ENCODE assay signal across 8 cellular contexts in genomic region chr2:27303093-27304025, GRCh38. TPM values are rescaled to one million over a fixed set of nuclear protein-coding genes. Genes with fewer than 3 reads are reported as not detected.
A peak's percentile ranks its signal among the peaks of the same experiment; 100 is the strongest.
DNase-seq lines count a peak whose midpoint lies in the region; ATAC-seq and TF ChIP-seq lines count a peak whose summit lies in the region.

No MANE protein-coding gene starts in this region.

- H3K4me3 ChIP-seq in ascending aorta = peak overlapping the region; percentile 37 to 48
- H3K4me3 ChIP-seq in right cardiac atrium (ENCODE audit: low read length) = no peak overlapping the region
- H3K4me3 ChIP-seq in sigmoid colon = peak overlapping the region; percentile 6 to 27 (median 24)

- H3K4me1 ChIP-seq in ascending aorta (peaks cover 0 to 19% of the 10 kb centered on the region in 2 donors), right cardiac atrium (ENCODE audit: control insufficient read depth, insufficient read depth, low read length) (no peaks in the 10 kb centered on the region), sigmoid colon (peaks cover 0 to 28% (median 22%) of the 10 kb centered on the region in 4 donors)

- TF ChIP-seq EP300 in sigmoid colon (IDR thresholded peaks at IDR 0.05) = no peak

- no peak overlapping the region for H3K27ac ChIP-seq in ascending aorta
- peak overlapping the region; percentile 30 for H3K27ac ChIP-seq in right cardiac atrium (ENCODE audit: low read length)
- no peak overlapping the region for H3K27ac ChIP-seq in sigmoid colon

- intact Hi-C loops in ascending aorta (cut with DNase I) (no loop called here), right cardiac atrium (cut with DNase I) (no loop called here), sigmoid colon (cut with DNase I) (no loop called here)

- H3K27me3 ChIP-seq in ascending aorta = peaks cover 12% of the 10 kb centered on the region
- no peaks in the 10 kb centered on the region for H3K27me3 ChIP-seq in right cardiac atrium (ENCODE audit: control insufficient read depth, insufficient read depth)
- peaks cover 26 to 42% (median 39%) of the 10 kb centered on the region in 3 donors for H3K27me3 ChIP-seq in sigmoid colon

- peak; percentile 72 to 79 (median 75) for TF ChIP-seq CTCF in ascending aorta (IDR thresholded peaks at IDR 0.05)
- TF ChIP-seq CTCF in sigmoid colon (IDR thresholded peaks at IDR 0.05) = peak; percentile 39 to 83 (median 70)

- H3K9me3 ChIP-seq in ascending aorta (no peaks in the 10 kb centered on the region), right cardiac atrium (ENCODE audit: control insufficient read depth, low read length) (no peaks in the 10 kb centered on the region), sigmoid colon (no peaks in the 10 kb centered on the region)

- peak; percentile 18 for DNase-seq in activated gamma-delta T cell treated with Interleukin-2 at 50 U/mL for 16 hours
- DNase-seq in activated gamma-delta T cell (lab: John Stamatoyannopoulos, UW) = no peak
- peak; percentile 57 for DNase-seq in NCI-H1092 (lab: John Stamatoyannopoulos, UW)
- peak; percentile 83 for DNase-seq in SIG-M5 treated with dmso at 0.1 percent for 504 hours (lab: John Stamatoyannopoulos, UW; ENCODE audit: unreplicated experiment)
- DNase-seq in ascending aorta (ENCODE audit: low spot score in 2 of 2) = no peak
- DNase-seq in right cardiac atrium = peak in 2 of 3 donors; percentile 39 to 65
- no peak for DNase-seq in sigmoid colon

- WGBS in right cardiac atrium = 20% methylated on average over 25 of the region's 25 CpGs
- 12 to 30% methylated on average over 25 of the region's 25 CpGs for WGBS in sigmoid colon, 2 donors

- H3K36me3 ChIP-seq in ascending aorta = no peaks in the 10 kb centered on the region
- H3K36me3 ChIP-seq in sigmoid colon = no peaks in the 10 kb centered on the region

- ATAC-seq in right cardiac atrium = peak; percentile 49 to 66
- no peak for ATAC-seq in GM21515 (IDR thresholded peaks at IDR 0.05; ENCODE audit: unreplicated experiment)

- no peak for TF ChIP-seq POLR2A in sigmoid colon (IDR thresholded peaks at IDR 0.05)

RNA-seq across cellular contexts. Expression of gene UCN, which starts 4.9 kb away (rescaled TPM):
- total RNA-seq in ascending aorta = not detected
- 1 to 10 TPM in 3 of 4 donors, under 1 TPM in 1; 0.96 to 3.3 (median 1.5) TPM for total RNA-seq in right cardiac atrium
- 0.72 TPM for polyA plus RNA-seq in right cardiac atrium
- total RNA-seq in sigmoid colon = 1 to 10 TPM in 3 of 4 donors, under 1 TPM in 1; 0.71 to 6.5 (median 2.8) TPM
- polyA plus RNA-seq in sigmoid colon = under 1 TPM in 1 of 3 donors, not detected in 2; 0.89 TPM

RNA-seq across cellular contexts. Expression of gene MPV17, which starts 19.5 kb away (rescaled TPM):
- total RNA-seq in ascending aorta (239 TPM), right cardiac atrium (10 to 100 TPM; 40.3 to 77.1 (median 56.4) TPM), sigmoid colon (10 to 100 TPM; 48.1 to 68.6 (median 61.1) TPM)
- polyA plus RNA-seq in right cardiac atrium (98.2 TPM), sigmoid colon (10 to 100 TPM; 22.2 to 61.8 (median 28.7) TPM)

RNA-seq across cellular contexts. Expression of gene TRIM54, which starts 21.1 kb away (rescaled TPM):
- total RNA-seq in ascending aorta (not detected), right cardiac atrium (100 to 1,000 TPM; 101 to 188 (median 149) TPM), sigmoid colon (under 1 TPM in 1 of 4 donors, not detected in 3; 0.41 TPM)
- polyA plus RNA-seq in right cardiac atrium (144 TPM), sigmoid colon (under 1 TPM in 2 of 3 donors, not detected in 1; 0.16 to 0.46 TPM)

RNA-seq across cellular contexts. Expression of gene DNAJC5G, which starts 28.1 kb away (rescaled TPM):
- total RNA-seq in ascending aorta = not detected
- 1 to 10 TPM; 1.3 to 3.0 (median 1.8) TPM for total RNA-seq in right cardiac atrium
- polyA plus RNA-seq in right cardiac atrium = 2.2 TPM
- 1 to 10 TPM in 1 of 4 donors, under 1 TPM in 1, not detected in 2; 0.71 to 1.7 TPM for total RNA-seq in sigmoid colon
- not detected for polyA plus RNA-seq in sigmoid colon

RNA-seq across cellular contexts. Expression of gene SLC30A3, which starts 40.5 kb away (rescaled TPM):
- total RNA-seq in ascending aorta = 7.6 TPM
- total RNA-seq in right cardiac atrium = 10 to 100 TPM in 1 of 4 donors, 1 to 10 TPM in 3; 9.4 to 17.3 (median 9.6) TPM
- 7.3 TPM for polyA plus RNA-seq in right cardiac atrium
- 1 to 10 TPM in 1 of 4 donors, under 1 TPM in 2, not detected in 1; 0.28 to 1.1 (median 0.68) TPM for total RNA-seq in sigmoid colon
- under 1 TPM in 2 of 3 donors, not detected in 1; 0.10 to 0.60 TPM for polyA plus RNA-seq in sigmoid colon

Comparison
In these comparisons a context has a peak if more than half of its experiments do, and no peak if none do; other contexts are left out.
1. DNase-seq: peak in activated gamma-delta T cell treated with Interleukin-2 at 50 U/mL for 16 hours (single experiment), NCI-H1092 (single experiment), SIG-M5 treated with dmso at 0.1 percent for 504 hours (single experiment) and right cardiac atrium (2 of 3); none in activated gamma-delta T cell (single experiment), ascending aorta (0 of 2) and sigmoid colon (single experiment).
2. RNA of gene TRIM54, which starts 21.1 kb away (total RNA-seq): 101 to 188 TPM in right cardiac atrium; 0.41 TPM in sigmoid colon and not detected in ascending aorta (single experiment); every median in the first group is over 10 times any median in the second.